ENCODE assay signal across 8 cellular contexts in genomic region chr19:52856540-52857377, GRCh38. TPM values are rescaled to one million over a fixed set of nuclear protein-coding genes. Genes with fewer than 3 reads are reported as not detected.
DNase-seq lines count a peak whose midpoint lies in the region; ATAC-seq, FAIRE-seq and TF ChIP-seq lines count a peak whose summit lies in the region.
"Not testable (repeated sequence)": the region's sequence is repeated elsewhere in the genome, so short reads cannot be mapped to it uniquely, and the experiment has no call there.

No MANE protein-coding gene starts in this region.

- peak; percentile 9 for ATAC-seq in HG03432 (IDR thresholded peaks at IDR 0.05; ENCODE audit: unreplicated experiment)
- ATAC-seq in RWPE2 (ENCODE audit: low read depth), result peak; percentile 9
- ATAC-seq in memory B cell (ENCODE audit: low read depth), result peak; percentile 14

- H3K27ac ChIP-seq in BLaER1 (peak overlapping the region; percentile 78), RWPE2 (ENCODE audit: poor library complexity, severe bottlenecking) (peak overlapping the region; percentile 56), fibroblast of lung (ENCODE audit: insufficient read depth, low read length) (peak overlapping the region; percentile 68)
- not testable (repeated sequence) for H3K27ac ChIP-seq in skeletal muscle tissue (ENCODE audit: low read depth, low read length)

- H3K4me2 ChIP-seq in BLaER1 (peak overlapping the region; percentile 74), fibroblast of lung (ENCODE audit: extremely low read depth, insufficient read depth, low read length) (peak overlapping the region; percentile 32)

- peak overlapping the region; percentile 78 for H3K4me3 ChIP-seq in BLaER1
- peak overlapping the region; percentile 47 for H3K4me3 ChIP-seq in RWPE2 (ENCODE audit: severe bottlenecking)
- peak overlapping the region; percentile 60 to 85 (median 76) for H3K4me3 ChIP-seq in fibroblast of lung (replicated peaks in 1 of 4; ENCODE audit: control extremely low read depth in 1 of 4, insufficient read depth in 1 of 4, low read depth in 3 of 4, low read length in 4 of 4)
- peak overlapping the region; percentile 71 to 83 (median 79) for H3K4me3 ChIP-seq in skeletal muscle tissue (ENCODE audit: low read length in 3 of 3)

- H3K9ac ChIP-seq in BLaER1 (peak overlapping the region; percentile 85), fibroblast of lung (ENCODE audit: insufficient read depth, low read length) (peak overlapping the region; percentile 66), skeletal muscle tissue (ENCODE audit: low read depth in 1 of 3, low read length in 3 of 3) (peak overlapping the region; percentile 69 to 78 (median 71))

- FAIRE-seq in GM19239 (lab: Jason Lieb, UNC), result not testable (repeated sequence)

- peak overlapping the region; percentile 58 for H2AFZ ChIP-seq in fibroblast of lung (ENCODE audit: low read length)

- H3K9me3 ChIP-seq in BLaER1; RWPE2 (ENCODE audit: severe bottlenecking); fibroblast of lung (ENCODE audit: control insufficient read depth, insufficient read depth, low read depth, low read length); skeletal muscle tissue (ENCODE audit: control insufficient read depth in 3 of 3, low read length in 3 of 3): not testable (repeated sequence)

- not testable (repeated sequence) for H3K27me3 ChIP-seq in BLaER1; RWPE2 (ENCODE audit: insufficient read depth, poor library complexity, severe bottlenecking); fibroblast of lung (ENCODE audit: control insufficient read depth, insufficient read depth, low read length); skeletal muscle tissue (ENCODE audit: control insufficient read depth in 3 of 3, insufficient read depth in 3 of 3, low read length in 3 of 3)

- not testable (repeated sequence) for H3K9me3 Mint-ChIP-seq in activated naive CD8-positive, alpha-beta T cell treated with anti-CD3 and anti-CD28 coated beads for 36 hours; memory B cell

- H4K20me1 ChIP-seq in BLaER1; fibroblast of lung (ENCODE audit: control insufficient read depth, extremely low read depth, insufficient read depth, low read length): not testable (repeated sequence)

- peak overlapping the region; percentile 84 for H3K27ac Mint-ChIP-seq in activated naive CD8-positive, alpha-beta T cell treated with anti-CD3 and anti-CD28 coated beads for 36 hours
- H3K27ac Mint-ChIP-seq in memory B cell, result peak overlapping the region; percentile 86

- H3K4me1 ChIP-seq in BLaER1, result peaks cover 11% of the 10 kb centered on the region; the same call in 1 of the 2 replicates
- H3K4me1 ChIP-seq in RWPE2 (ENCODE audit: insufficient read depth, poor library complexity, severe bottlenecking); fibroblast of lung (ENCODE audit: control insufficient read depth, extremely low read depth, insufficient read depth, low read length); skeletal muscle tissue (ENCODE audit: control insufficient read depth in 3 of 3, insufficient read depth in 3 of 3, low read length in 3 of 3): not testable (repeated sequence)

- not testable (repeated sequence) for H3K27me3 Mint-ChIP-seq in activated naive CD8-positive, alpha-beta T cell treated with anti-CD3 and anti-CD28 coated beads for 36 hours; memory B cell

- peak; percentile 2 for DNase-seq in GM19239 (ENCODE audit: insufficient read length, low spot score)
- DNase-seq in RWPE2 (ENCODE audit: low spot score); activated naive CD8-positive, alpha-beta T cell treated with anti-CD3 and anti-CD28 coated beads for 36 hours; memory B cell (ENCODE audit: low spot score in 2 of 2): not testable (repeated sequence)
- peak; percentile 8 to 13 for DNase-seq in fibroblast of lung (ENCODE audit: low read depth in 2 of 2)

- H3K4me1 Mint-ChIP-seq in activated naive CD8-positive, alpha-beta T cell treated with anti-CD3 and anti-CD28 coated beads for 36 hours, result peaks cover 21% of the 10 kb centered on the region
- not testable (repeated sequence) for H3K4me1 Mint-ChIP-seq in memory B cell

- H3K36me3 ChIP-seq in BLaER1 (peaks cover 32% of the 10 kb centered on the region), RWPE2 (ENCODE audit: low read depth) (peaks cover 23% of the 10 kb centered on the region), skeletal muscle tissue (ENCODE audit: control insufficient read depth in 3 of 3, insufficient read depth in 3 of 3, low read length in 3 of 3) (peaks cover 6 to 11% (median 7%) of the 10 kb centered on the region in 3 donors)
- not testable (repeated sequence) for H3K36me3 ChIP-seq in fibroblast of lung (ENCODE audit: control insufficient read depth, insufficient read depth, low read length)

- peak overlapping the region; percentile 96 for H3K4me3 Mint-ChIP-seq in activated naive CD8-positive, alpha-beta T cell treated with anti-CD3 and anti-CD28 coated beads for 36 hours
- peak overlapping the region; percentile 97 for H3K4me3 Mint-ChIP-seq in memory B cell

- TF ChIP-seq CTCF in RWPE2 (IDR thresholded peaks at IDR 0.05; ENCODE audit: poor library complexity, severe bottlenecking); fibroblast of lung (conservative IDR thresholded peaks at IDR 0.05 in 1 of 2, IDR thresholded peaks at IDR 0.05 in 1 of 2; ENCODE audit: low read depth in 1 of 2, low read length in 2 of 2): not testable (repeated sequence)

- peaks cover 46% of the 10 kb centered on the region for H3K36me3 Mint-ChIP-seq in activated naive CD8-positive, alpha-beta T cell treated with anti-CD3 and anti-CD28 coated beads for 36 hours
- peaks cover 16% of the 10 kb centered on the region for H3K36me3 Mint-ChIP-seq in memory B cell

- H3K79me2 ChIP-seq in fibroblast of lung (ENCODE audit: control insufficient read depth, insufficient read depth, low read length), result not testable (repeated sequence)

RNA-seq across cellular contexts. Expression of gene ZNF468, which starts 0.7 kb away (rescaled TPM):
- 10 to 100 TPM; 13.9 to 15.1 TPM for total RNA-seq in activated naive CD8-positive, alpha-beta T cell treated with anti-CD3 and anti-CD28 coated beads for 36 hours
- total RNA-seq in fibroblast of lung, result 24.1 and 30.6 TPM in 2 replicates
- polyA plus RNA-seq in fibroblast of lung, result 10.2 and 11.9 TPM in 2 replicates
- polyA plus RNA-seq in fibroblast of lung (2012), result 5.8 and 6.5 TPM in 2 replicates
- 1.6 and 16.8 TPM in 2 replicates for polyA minus RNA-seq in fibroblast of lung (ENCODE audit: low replicate concordance)
- 14.6 TPM for total RNA-seq in skeletal muscle tissue

RNA-seq across cellular contexts. Expression of gene ZNF28, which starts 35.3 kb away (rescaled TPM):
- total RNA-seq in activated naive CD8-positive, alpha-beta T cell treated with anti-CD3 and anti-CD28 coated beads for 36 hours, result 10 to 100 TPM; 14.0 to 14.8 TPM
- 15.4 and 15.7 TPM in 2 replicates for total RNA-seq in fibroblast of lung
- polyA plus RNA-seq in fibroblast of lung, result 7.5 and 11.4 TPM in 2 replicates
- 13.7 and 15.9 TPM in 2 replicates for polyA plus RNA-seq in fibroblast of lung (2012)
- 3.2 and 8.4 TPM in 2 replicates for polyA minus RNA-seq in fibroblast of lung (ENCODE audit: low replicate concordance)
- total RNA-seq in skeletal muscle tissue, result 3.1 TPM

RNA-seq across cellular contexts. Expression of gene ZNF320, which starts 40.7 kb away (rescaled TPM):
- 1 to 10 TPM; 4.9 to 7.1 TPM for total RNA-seq in activated naive CD8-positive, alpha-beta T cell treated with anti-CD3 and anti-CD28 coated beads for 36 hours
- total RNA-seq in fibroblast of lung (14.6 and 19.7 TPM in 2 replicates), skeletal muscle tissue (6.3 TPM)
- 3.6 and 8.5 TPM in 2 replicates for polyA plus RNA-seq in fibroblast of lung
- polyA plus RNA-seq in fibroblast of lung (2012), result 3.0 and 3.6 TPM in 2 replicates
- polyA minus RNA-seq in fibroblast of lung (ENCODE audit: low replicate concordance), result 4.1 and 9.7 TPM in 2 replicates
